8 cellular contexts compared by ENCODE assay signal in the genomic region with DNA sequence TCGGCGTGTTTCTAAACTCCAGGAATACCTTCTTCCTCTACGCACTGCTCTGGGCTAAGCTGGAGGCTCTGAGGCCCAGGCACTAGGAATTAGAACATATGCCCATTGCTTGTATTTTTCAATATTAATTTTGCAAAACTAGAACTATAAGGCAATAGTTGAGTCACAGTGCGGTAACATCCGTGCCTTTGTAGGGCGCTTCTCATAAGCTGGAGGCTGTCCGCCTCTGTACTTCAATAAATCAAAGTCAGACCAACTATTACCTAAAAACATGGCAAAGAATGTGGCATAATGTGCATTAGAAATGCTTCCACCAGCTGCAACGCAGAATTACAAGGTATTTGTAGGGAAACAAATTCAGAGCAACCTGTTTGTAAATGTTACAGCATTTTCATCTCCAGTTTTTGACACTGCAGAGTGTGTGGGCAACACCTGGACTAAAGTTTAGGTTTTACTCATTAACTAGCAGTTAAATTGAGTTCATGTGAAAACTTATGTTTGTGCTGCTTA. TPM values are rescaled to one million over a fixed set of nuclear protein-coding genes. Genes with fewer than 3 reads are reported as not detected.
A peak's percentile ranks its signal among the peaks of the same experiment; 100 is the strongest.
DNase-seq lines count a peak whose midpoint lies in the region; ATAC-seq and TF ChIP-seq lines count a peak whose summit lies in the region.

No MANE protein-coding gene starts in this region.

- H3K4me2 ChIP-seq in DND-41 (ENCODE audit: insufficient read depth, low read length) (peak overlapping the region; percentile 92), parathyroid adenoma (ENCODE audit: low read length) (peak overlapping the region; percentile 68)

- H3K9ac ChIP-seq in DND-41 (ENCODE audit: low read depth, low read length) (peak overlapping the region; percentile 76), parathyroid adenoma (no peak overlapping the region)

- ATAC-seq in DND-41 (ENCODE audit: insufficient read depth, low read depth) = no peak

- H3K36me3 ChIP-seq in DND-41 (ENCODE audit: insufficient read depth, low read length) (peaks cover 6% of the 10 kb centered on the region; the same call in 1 of the 2 replicates), parathyroid adenoma (ENCODE audit: control insufficient read depth, insufficient read depth, low read length) (no peaks in the 10 kb centered on the region)

- H2AFZ ChIP-seq in DND-41 (ENCODE audit: low read depth, low read length) (peak overlapping the region; percentile 95), parathyroid adenoma (peak overlapping the region; percentile 84)

- no peak for DNase-seq in DND-41
- DNase-seq in RWPE1 (ENCODE audit: low spot score) = no peak
- no peak for DNase-seq in epithelial cell of proximal tubule (ENCODE audit: low read depth)
- DNase-seq in DMS153 (lab: John Stamatoyannopoulos, UW) = no peak
- DNase-seq in NOMO-1 treated with dmso at 0.1 percent for 144 hours (lab: John Stamatoyannopoulos, UW; ENCODE audit: unreplicated experiment) = no peak
- no peak for DNase-seq in CD1c-positive myeloid dendritic cell (ENCODE audit: extremely low spot score)
- DNase-seq in GM10266 (ENCODE audit: extremely low spot score) = no peak

- TF ChIP-seq CTCF in DND-41 (IDR thresholded peaks at IDR 0.05; ENCODE audit: borderline replicate concordance, extremely low read depth, low read length, poor library complexity, severe bottlenecking) (no peak), RWPE1 (conservative IDR thresholded peaks at IDR 0.05; ENCODE audit: low read depth) (no peak), epithelial cell of proximal tubule (conservative IDR thresholded peaks at IDR 0.05; ENCODE audit: low read depth, low read length) (no peak), parathyroid adenoma (IDR thresholded peaks at IDR 0.05) (no peak), GM10266 (IDR thresholded peaks at IDR 0.05; ENCODE audit: control insufficient read depth, insufficient read depth, low read depth, missing control alignments) (no peak)

- no peaks in the 10 kb centered on the region for H3K9me3 ChIP-seq in DND-41 (ENCODE audit: insufficient read depth, low read length, severe bottlenecking)
- H3K9me3 ChIP-seq in parathyroid adenoma (ENCODE audit: control insufficient read depth, low read length) = no peaks in the 10 kb centered on the region

- POLR2A ChIA-PET in RWPE1 (lab: Yijun Ruan, JAX; ENCODE audit: low non-redundant PET) = no interaction called here

- H4K20me1 ChIP-seq in DND-41 (ENCODE audit: insufficient read depth, low read length) = peaks cover 8% of the 10 kb centered on the region; the same call in 1 of the 2 replicates

- H3K4me1 ChIP-seq in DND-41 (ENCODE audit: insufficient read depth, low read length) (peaks cover 39% of the 10 kb centered on the region), parathyroid adenoma (peaks cover 3% of the 10 kb centered on the region)

- CTCF ChIA-PET in RWPE1 (lab: Yijun Ruan, JAX) = interaction anchor here (0.6 kb wide), 1 partner anchor 678 kb away, joined by 3 read pairs; no protein-coding TSS in a partner anchor

- H3K27ac ChIP-seq in DND-41 (ENCODE audit: low read length) (peak overlapping the region; percentile 82), RWPE1 (peak overlapping the region; percentile 80), parathyroid adenoma (peak overlapping the region; percentile 67)

- H3K79me2 ChIP-seq in DND-41 (ENCODE audit: insufficient read depth, low read length) = peaks cover 49% of the 10 kb centered on the region
- H3K79me2 ChIP-seq in parathyroid adenoma = peaks cover 6% of the 10 kb centered on the region

- H3K4me3 ChIP-seq in DND-41 (ENCODE audit: low read depth in 1 of 2, low read length in 2 of 2) (peak overlapping the region; percentile 79 to 85), epithelial cell of proximal tubule (ENCODE audit: low read depth, low read length) (peak overlapping the region; percentile 90), parathyroid adenoma (ENCODE audit: low read depth, low read length) (peak overlapping the region; percentile 79)

- no peaks in the 10 kb centered on the region for H3K27me3 ChIP-seq in DND-41 (ENCODE audit: insufficient read depth, low read length, poor library complexity)
- no peaks in the 10 kb centered on the region for H3K27me3 ChIP-seq in parathyroid adenoma (ENCODE audit: control insufficient read depth, insufficient read depth, low read length)

RNA-seq across cellular contexts. Expression of a gene that starts 0.4 kb away (rescaled TPM):
- 15.5 and 20.5 TPM in 2 replicates for total RNA-seq in epithelial cell of proximal tubule
